Comparison of ENCODE assay signal across 7 cellular contexts in the genomic region with DNA sequence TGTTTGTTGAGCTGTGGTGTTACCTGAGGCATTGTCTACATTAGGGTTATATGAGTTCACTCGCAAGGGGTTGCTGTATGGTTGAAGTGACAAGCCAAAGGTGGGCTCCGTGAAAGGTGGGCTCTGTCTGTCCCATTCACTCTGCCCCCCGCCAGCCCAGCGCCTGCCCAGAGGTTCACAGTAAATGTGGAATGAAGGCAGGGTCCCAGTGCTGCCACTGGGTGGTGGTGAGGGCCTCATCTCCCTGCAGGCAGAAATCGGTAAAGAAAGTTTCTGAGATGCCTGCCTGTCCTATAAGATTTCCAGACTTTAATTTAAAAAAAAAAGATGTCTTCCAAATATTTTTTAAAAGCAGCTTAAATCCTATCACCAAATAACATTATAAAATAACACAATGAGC. TPM values are rescaled to one million over a fixed set of nuclear protein-coding genes. Genes with fewer than 3 reads are reported as not detected.
DNase-seq lines count a peak whose midpoint lies in the region; ATAC-seq and TF ChIP-seq lines count a peak whose summit lies in the region.
"Not testable (repeated sequence)": the region's sequence is repeated elsewhere in the genome, so short reads cannot be mapped to it uniquely, and the experiment has no call there.
"Had no signal": no experiment of that assay in that cellular context is flagged by ENCODE, and none has a peak within 500 bp of the region (broad histone marks: within the 10 kb centered on the region; RNA-seq: fewer than 3 reads in every experiment).

No MANE protein-coding gene starts in this region.

- H3K27me3 ChIP-seq in DND-41 (ENCODE audit: insufficient read depth, low read length, poor library complexity); HCT116 (ENCODE audit: insufficient read depth, low read length); Panc1 (ENCODE audit: control insufficient read depth, insufficient read depth, low read length): not testable (repeated sequence)

- TF ChIP-seq CTCF in DND-41 (IDR thresholded peaks at IDR 0.05; ENCODE audit: borderline replicate concordance, extremely low read depth, low read length, poor library complexity, severe bottlenecking); HCT116 (IDR thresholded peaks at IDR 0.05 in 2 of 3, conservative IDR thresholded peaks at IDR 0.05 in 1 of 3; ENCODE audit: borderline replicate concordance in 1 of 3, insufficient read depth in 1 of 3, low read depth in 2 of 3, low read length in 2 of 3); Panc1 (IDR thresholded peaks at IDR 0.05): not testable (repeated sequence)
- peak; percentile 10 for TF ChIP-seq CTCF in progenitor cell of endocrine pancreas (IDR thresholded peaks at IDR 0.05; ENCODE audit: unreplicated experiment)

- not testable (repeated sequence) for H3K27ac Mint-ChIP-seq in activated CD4-positive, alpha-beta T cell treated with anti-CD3 and anti-CD28 coated beads for 36 hours; progenitor cell of endocrine pancreas
- peak overlapping the region; percentile 63 for H3K27ac Mint-ChIP-seq in dendritic cell treated with granulocyte-macrophage colony-stimulating factor and Interleukin-4, amounts not matched to agents 40 ng/mL and 50 ng/mL, for 4 days

- not testable (repeated sequence) for H3K9me2 ChIP-seq in HCT116 (ENCODE audit: insufficient read depth)

- RAD21 ChIA-PET in HCT116 (lab: Charles Lee; ENCODE audit: low non-redundant PET in 1 of 2, low total read pairs in 2 of 2, uncharacterized antibody in 2 of 2, unreplicated experiment in 2 of 2) = not testable (repeated sequence)

- not testable (repeated sequence) for H3K9me3 ChIP-seq in DND-41 (ENCODE audit: insufficient read depth, low read length, severe bottlenecking); HCT116 (ENCODE audit: control insufficient read depth in 1 of 2, insufficient read depth in 1 of 2, low read depth in 1 of 2, low read length in 2 of 2); Panc1 (ENCODE audit: control insufficient read depth, insufficient read depth, low read depth, low read length)

- in situ Hi-C loops in Panc1 (cut with HindIII; ENCODE audit: low pct_unique_long_range_greater_than_20kb, low sequenced_read_pairs) = not testable (repeated sequence)

- not testable (repeated sequence) for TF ChIP-seq POLR2A in HCT116 (IDR thresholded peaks at IDR 0.05; ENCODE audit: borderline replicate concordance, extremely low read depth, insufficient read depth, insufficient read length)

- POLR2A ChIA-PET in HCT116 (lab: Charles Lee); Panc1 (lab: Charles Lee); activated CD4-positive, alpha-beta T cell treated with anti-CD3 and anti-CD28 coated beads for 36 hours (lab: Charles Lee): not testable (repeated sequence)

- BruUV-seq in HCT116 (replicated peaks; lab: Mats Ljungman, UMichigan); Panc1 (replicated peaks; lab: Mats Ljungman, UMichigan): not testable (repeated sequence)

- not testable (repeated sequence) for H3K4me1 ChIP-seq in DND-41 (ENCODE audit: insufficient read depth, low read length); HCT116 (ENCODE audit: control insufficient read depth in 1 of 2, insufficient read depth in 2 of 2, low read length in 2 of 2); Panc1 (ENCODE audit: control insufficient read depth, insufficient read depth, low read length)

- TF ChIP-seq RAD21 in HCT116 (IDR thresholded peaks at IDR 0.05; ENCODE audit: low read depth) = not testable (repeated sequence)

- not testable (repeated sequence) for DNase-seq in DND-41; HCT116 (ENCODE audit: low read depth, low spot score); Panc1 (ENCODE audit: low read depth, low spot score); activated CD4-positive, alpha-beta T cell treated with anti-CD3 and anti-CD28 coated beads for 36 hours; progenitor cell of endocrine pancreas (ENCODE audit: low spot score, unreplicated experiment)

- not testable (repeated sequence) for H3K4me2 ChIP-seq in DND-41 (ENCODE audit: insufficient read depth, low read length); HCT116 (ENCODE audit: low read length)

- not testable (repeated sequence) for H3K4me3 ChIP-seq in DND-41 (ENCODE audit: low read depth in 1 of 2, low read length in 2 of 2); HCT116 (replicated peaks in 1 of 2; ENCODE audit: low read depth in 1 of 2, low read length in 2 of 2); Panc1 (ENCODE audit: low read depth in 2 of 2, low read length in 2 of 2)

- H3K36me3 ChIP-seq in DND-41 (ENCODE audit: insufficient read depth, low read length); HCT116 (ENCODE audit: control insufficient read depth in 1 of 2, insufficient read depth in 2 of 2, low read length in 2 of 2); Panc1 (ENCODE audit: control insufficient read depth, insufficient read depth, low read length): not testable (repeated sequence)

- not testable (repeated sequence) for H3K9me3 Mint-ChIP-seq in activated CD4-positive, alpha-beta T cell treated with anti-CD3 and anti-CD28 coated beads for 36 hours (ENCODE audit: low read depth); dendritic cell treated with granulocyte-macrophage colony-stimulating factor and Interleukin-4, amounts not matched to agents 40 ng/mL and 50 ng/mL, for 4 days; progenitor cell of endocrine pancreas (ENCODE audit: low read depth)

- CTCF ChIA-PET in HCT116 (lab: Charles Lee); Panc1 (lab: Charles Lee); activated CD4-positive, alpha-beta T cell treated with anti-CD3 and anti-CD28 coated beads for 36 hours (lab: Charles Lee): not testable (repeated sequence)

- not testable (repeated sequence) for H3K36me3 Mint-ChIP-seq in activated CD4-positive, alpha-beta T cell treated with anti-CD3 and anti-CD28 coated beads for 36 hours (ENCODE audit: low read depth); dendritic cell treated with granulocyte-macrophage colony-stimulating factor and Interleukin-4, amounts not matched to agents 40 ng/mL and 50 ng/mL, for 4 days (ENCODE audit: low read depth); progenitor cell of endocrine pancreas (ENCODE audit: insufficient read depth)

- not testable (repeated sequence) for H3K27me3 Mint-ChIP-seq in activated CD4-positive, alpha-beta T cell treated with anti-CD3 and anti-CD28 coated beads for 36 hours; dendritic cell treated with granulocyte-macrophage colony-stimulating factor and Interleukin-4, amounts not matched to agents 40 ng/mL and 50 ng/mL, for 4 days; progenitor cell of endocrine pancreas

- not testable (repeated sequence) for H3K79me2 ChIP-seq in DND-41 (ENCODE audit: insufficient read depth, low read length); HCT116 (ENCODE audit: insufficient read depth, low read length)

- intact Hi-C loops in HCT116 (cut with micrococcal nuclease); Panc1 (cut with micrococcal nuclease; ENCODE audit: unreplicated experiment); activated CD4-positive, alpha-beta T cell treated with anti-CD3 and anti-CD28 coated beads for 36 hours (cut with DNase I, micrococcal nuclease); dendritic cell treated with granulocyte-macrophage colony-stimulating factor and Interleukin-4, amounts not matched to agents 40 ng/mL and 50 ng/mL, for 4 days (cut with micrococcal nuclease): not testable (repeated sequence)

- not testable (repeated sequence) for H3K9ac ChIP-seq in DND-41 (ENCODE audit: low read depth, low read length); HCT116 (ENCODE audit: low read length)

- not testable (repeated sequence) for H3K4me1 Mint-ChIP-seq in activated CD4-positive, alpha-beta T cell treated with anti-CD3 and anti-CD28 coated beads for 36 hours; progenitor cell of endocrine pancreas (ENCODE audit: low read depth)
- peaks cover 41% of the 10 kb centered on the region for H3K4me1 Mint-ChIP-seq in dendritic cell treated with granulocyte-macrophage colony-stimulating factor and Interleukin-4, amounts not matched to agents 40 ng/mL and 50 ng/mL, for 4 days (ENCODE audit: low read depth)

- H2AFZ ChIP-seq in DND-41 (ENCODE audit: low read depth, low read length); HCT116 (ENCODE audit: low read depth, low read length, poor library complexity, severe bottlenecking): not testable (repeated sequence)

- H3K4me3 Mint-ChIP-seq in activated CD4-positive, alpha-beta T cell treated with anti-CD3 and anti-CD28 coated beads for 36 hours; dendritic cell treated with granulocyte-macrophage colony-stimulating factor and Interleukin-4, amounts not matched to agents 40 ng/mL and 50 ng/mL, for 4 days; progenitor cell of endocrine pancreas (ENCODE audit: low read depth): not testable (repeated sequence)

- H3K27ac ChIP-seq in DND-41 (ENCODE audit: low read length); HCT116 (ENCODE audit: low read depth, low read length); Panc1 (ENCODE audit: low read length): not testable (repeated sequence)

- not testable (repeated sequence) for H4K20me1 ChIP-seq in DND-41 (ENCODE audit: insufficient read depth, low read length); HCT116 (ENCODE audit: insufficient read depth)

- peak; percentile 57; the same call in 1 of the 3 replicates for ATAC-seq in DND-41 (ENCODE audit: insufficient read depth, low read depth)
- ATAC-seq in HCT116 = peak; percentile 72
- ATAC-seq in Panc1 = peak; percentile 64
- ATAC-seq in activated CD4-positive, alpha-beta T cell treated with anti-CD3 and anti-CD28 coated beads for 36 hours = peak; percentile 36

RNA-seq across cellular contexts. Expression of a gene that starts 26.7 kb away (rescaled TPM):
- 0.47 TPM for total RNA-seq in HCT116 (2021; ENCODE audit: unreplicated experiment)
- polyA plus RNA-seq in HCT116 (2012) = 0.02 and 0.30 TPM in 2 replicates
- 1.3 TPM for total RNA-seq in Panc1 (2021; ENCODE audit: unreplicated experiment)
- polyA plus RNA-seq in Panc1 (2012; ENCODE audit: insufficient read length) = 0.17 TPM
- 100 to 1,000 TPM; 103 to 127 TPM for total RNA-seq in activated CD4-positive, alpha-beta T cell treated with anti-CD3 and anti-CD28 coated beads for 36 hours
- total RNA-seq in progenitor cell of endocrine pancreas = 0.19 and 0.20 TPM in 2 replicates
- total RNA-seq: Caco-2 had no signal

RNA-seq across cellular contexts. Expression of a gene that starts 42.6 kb away (rescaled TPM):
- total RNA-seq in HCT116 (2021; ENCODE audit: unreplicated experiment) (0.52 TPM), Panc1 (2021; ENCODE audit: unreplicated experiment) (27.9 TPM), progenitor cell of endocrine pancreas (106 and 115 TPM in 2 replicates)
- polyA plus RNA-seq in HCT116 (2012) = 0.13 and 0.19 TPM in 2 replicates
- 53.1 TPM for polyA plus RNA-seq in Panc1 (2012; ENCODE audit: insufficient read length)
- total RNA-seq in activated CD4-positive, alpha-beta T cell treated with anti-CD3 and anti-CD28 coated beads for 36 hours = 1 to 10 TPM; 5.7 to 6.8 TPM

Comparison
In these comparisons a context has a peak if more than half of its experiments do, and no peak if none do; other contexts are left out.
1. RNA of a gene that starts 26.7 kb away (total RNA-seq): 103 to 127 TPM in activated CD4-positive, alpha-beta T cell treated with anti-CD3 and anti-CD28 coated beads for 36 hours; 1.3 TPM in Panc1 (single experiment), 0.47 TPM in HCT116 (single experiment) and 0.19 to 0.20 TPM in progenitor cell of endocrine pancreas; every median in the first group is over 10 times any median in the second.
2. Peak in every context shown above with its lines, with median percentiles within 50 percentile points of each other: ATAC-seq.